In the genomic region with DNA sequence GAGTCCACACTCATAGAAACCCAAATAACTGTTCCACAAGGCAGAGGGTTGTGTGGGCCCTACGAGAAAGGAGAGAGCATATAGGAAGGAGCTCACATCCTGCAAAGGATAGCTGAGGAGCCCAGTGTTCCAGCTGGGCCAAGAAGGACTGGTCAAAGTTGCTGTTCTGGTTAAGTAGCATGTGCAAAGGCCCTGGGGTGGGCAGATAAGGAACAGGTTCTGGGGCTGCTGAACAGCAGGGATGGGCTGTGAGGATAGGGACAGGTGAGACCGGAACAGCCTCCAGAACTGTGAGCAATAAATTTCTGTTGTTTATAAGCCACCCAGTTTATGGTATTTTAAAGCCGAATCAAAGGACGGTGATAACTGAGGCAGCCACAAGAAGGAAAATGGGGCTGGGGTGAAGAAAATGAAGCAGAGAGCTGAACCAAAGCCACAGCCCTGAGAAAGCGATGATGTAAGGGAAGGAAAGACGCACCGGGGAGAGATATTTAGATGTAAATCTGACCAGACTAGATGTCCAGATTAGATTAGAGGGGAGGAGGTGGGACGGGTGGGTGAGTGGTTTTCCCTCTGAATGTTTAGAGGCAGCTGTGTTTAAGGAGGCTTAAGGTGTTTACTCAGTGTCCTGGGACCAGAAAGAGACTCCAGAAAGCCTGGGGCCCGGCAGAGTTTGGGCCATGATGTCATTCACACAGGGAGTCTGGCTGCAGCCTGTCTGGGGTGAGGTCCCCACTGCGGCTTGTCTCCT, we compare ENCODE assay signal across 11 cellular contexts.
DNase-seq lines count a peak whose midpoint lies in the region; ATAC-seq and TF ChIP-seq lines count a peak whose summit lies in the region.
"Had no signal": no experiment of that assay in that cellular context is flagged by ENCODE, and none has a peak within 500 bp of the region (broad histone marks: within the 10 kb centered on the region; RNA-seq: fewer than 3 reads in every experiment).

No MANE protein-coding gene starts in this region.

- H3K4me1 Mint-ChIP-seq in activated naive CD8-positive, alpha-beta T cell treated with anti-CD3 and anti-CD28 coated beads, Interleukin-2, amount 50 U/mL, for 24 hours = peaks cover 36% of the 10 kb centered on the region

- intact Hi-C loops in lower leg skin (cut with DNase I; ENCODE audit: low total_unique reads) = no loop called here

- no peak overlapping the region for H3K4me3 Mint-ChIP-seq in activated naive CD8-positive, alpha-beta T cell treated with anti-CD3 and anti-CD28 coated beads, Interleukin-2, amount 50 U/mL, for 24 hours

- TF ChIP-seq POLR2A in lower leg skin (IDR thresholded peaks at IDR 0.05) = no peak

- WGBS in lower leg skin, 2 donors = 66 to 74% methylated on average over 10 of the region's 10 CpGs

- no peak for TF ChIP-seq CTCF in GM12865 (IDR thresholded peaks at IDR 0.05; ENCODE audit: insufficient read depth, low read depth, low read length, missing control alignments)
- no peak for TF ChIP-seq CTCF in lower leg skin (IDR thresholded peaks at IDR 0.05)

- peaks cover 2% of the 10 kb centered on the region for H3K36me3 Mint-ChIP-seq in activated naive CD8-positive, alpha-beta T cell treated with anti-CD3 and anti-CD28 coated beads, Interleukin-2, amount 50 U/mL, for 24 hours (ENCODE audit: low read depth)

- peak; percentile 81 for ATAC-seq in activated naive CD8-positive, alpha-beta T cell treated with anti-CD3 and anti-CD28 coated beads, Interleukin-2, amount 50 U/mL, for 24 hours
- ATAC-seq: left lobe of liver had no signal

- no peaks in the 10 kb centered on the region for H3K27me3 Mint-ChIP-seq in activated naive CD8-positive, alpha-beta T cell treated with anti-CD3 and anti-CD28 coated beads, Interleukin-2, amount 50 U/mL, for 24 hours

- H3K4me3 ChIP-seq in GM12865 (ENCODE audit: low read depth, low read length) (no peak overlapping the region), lower leg skin (ENCODE audit: low read depth, poor library complexity, severe bottlenecking) (no peak overlapping the region)

- DNase-seq in GM12865 (ENCODE audit: low read depth) = peak; percentile 22
- DNase-seq in activated CD4-positive, alpha-beta T cell treated with anti-CD3 and anti-CD28 coated beads, Interleukin-2, amount 50 U/mL, for 1 hour = peak; percentile 59
- peak; percentile 44 for DNase-seq in activated naive CD8-positive, alpha-beta T cell treated with anti-CD3 and anti-CD28 coated beads, Interleukin-2, amount 50 U/mL, for 24 hours
- peak; percentile 42 for DNase-seq in stimulated activated CD4-positive, alpha-beta T cell treated with anti-CD3 and anti-CD28 coated beads, Interleukin-4, amount 100 ng/mL, for 24 hours
- no peak for DNase-seq in hippocampal formation (lab: John Stamatoyannopoulos, UW)
- DNase-seq in SHP77 treated with DMSO at 0.1 percent for 48 hours (lab: John Stamatoyannopoulos, UW) = no peak
- DNase-seq in AG20443 (ENCODE audit: low spot score) = no peak
- no peak for DNase-seq in lower leg skin (ENCODE audit: low spot score in 2 of 2)
- DNase-seq: NCI-H524, retina had no signal

- peaks cover 6% of the 10 kb centered on the region for H3K9me3 Mint-ChIP-seq in activated naive CD8-positive, alpha-beta T cell treated with anti-CD3 and anti-CD28 coated beads, Interleukin-2, amount 50 U/mL, for 24 hours

- H3K27ac Mint-ChIP-seq in activated naive CD8-positive, alpha-beta T cell treated with anti-CD3 and anti-CD28 coated beads, Interleukin-2, amount 50 U/mL, for 24 hours = no peak overlapping the region

Comparison
In these comparisons a context has a peak if more than half of its experiments do, and no peak if none do; other contexts are left out.
1. DNase-seq: peak in GM12865 (single experiment), activated CD4-positive, alpha-beta T cell treated with anti-CD3 and anti-CD28 coated beads, Interleukin-2, amount 50 U/mL, for 1 hour (single experiment), activated naive CD8-positive, alpha-beta T cell treated with anti-CD3 and anti-CD28 coated beads, Interleukin-2, amount 50 U/mL, for 24 hours (single experiment) and stimulated activated CD4-positive, alpha-beta T cell treated with anti-CD3 and anti-CD28 coated beads, Interleukin-4, amount 100 ng/mL, for 24 hours (single experiment); none in hippocampal formation (0 of 2), SHP77 treated with DMSO at 0.1 percent for 48 hours (single experiment), AG20443 (single experiment) and lower leg skin (0 of 2).